14 cellular contexts compared by ENCODE assay signal in genomic region chr6:10269814-10270472, GRCh38.
DNase-seq lines count a peak whose midpoint lies in the region; ATAC-seq, FAIRE-seq and TF ChIP-seq lines count a peak whose summit lies in the region.
"Had no signal": no experiment of that assay in that cellular context is flagged by ENCODE, and none has a peak within 500 bp of the region (broad histone marks: within the 10 kb centered on the region; RNA-seq: fewer than 3 reads in every experiment).

No MANE protein-coding gene starts in this region.

- ATAC-seq in GM21528 (IDR thresholded peaks at IDR 0.05; ENCODE audit: low FRiP score, unreplicated experiment) (peak; percentile 64), HG03457 (IDR thresholded peaks at IDR 0.05; ENCODE audit: unreplicated experiment) (no peak), HG03460 (IDR thresholded peaks at IDR 0.05; ENCODE audit: unreplicated experiment) (no peak)
- ATAC-seq in activated CD4-positive, alpha-beta T cell treated with anti-CD3 and anti-CD28 coated beads for 36 hours: no peak

- DNase-seq in GM12865 (ENCODE audit: low read depth): peak; percentile 24
- peak; percentile 12 for DNase-seq in HTR-8/SVneo (ENCODE audit: insufficient read length, low spot score)
- DNase-seq in epithelial cell of esophagus (ENCODE audit: low read depth): peak; percentile 47
- no peak for DNase-seq in activated CD4-positive, alpha-beta T cell treated with anti-CD3 and anti-CD28 coated beads for 36 hours
- DNase-seq in C1 segment of cervical spinal cord (lab: John Stamatoyannopoulos, UW): no peak
- DNase-seq: anterior cingulate cortex had no signal

- H3K9me3 Mint-ChIP-seq in activated CD4-positive, alpha-beta T cell treated with anti-CD3 and anti-CD28 coated beads for 36 hours (ENCODE audit: low read depth): no peaks in the 10 kb centered on the region

- H3K4me1 Mint-ChIP-seq in activated CD4-positive, alpha-beta T cell treated with anti-CD3 and anti-CD28 coated beads for 36 hours: no peaks in the 10 kb centered on the region
- H3K4me1 Mint-ChIP-seq: B cell had no signal

- POLR2A ChIA-PET in activated CD4-positive, alpha-beta T cell treated with anti-CD3 and anti-CD28 coated beads for 36 hours (lab: Charles Lee): no interaction called here

- no peak for FAIRE-seq in HTR-8/SVneo (lab: Jason Lieb, UNC)
- FAIRE-seq: endometrium, G401.6 had no signal

- no peak overlapping the region for H3K27ac Mint-ChIP-seq in activated CD4-positive, alpha-beta T cell treated with anti-CD3 and anti-CD28 coated beads for 36 hours
- H3K27ac Mint-ChIP-seq: B cell had no signal

- no peaks in the 10 kb centered on the region for H3K36me3 Mint-ChIP-seq in activated CD4-positive, alpha-beta T cell treated with anti-CD3 and anti-CD28 coated beads for 36 hours (ENCODE audit: low read depth)

- CTCF ChIA-PET in activated CD4-positive, alpha-beta T cell treated with anti-CD3 and anti-CD28 coated beads for 36 hours (lab: Charles Lee): interaction anchor here (0.9 kb wide), 1 partner anchor 13 kb away, joined by 3 read pairs; no protein-coding TSS in a partner anchor

- peaks cover 23% of the 10 kb centered on the region for H3K27me3 Mint-ChIP-seq in activated CD4-positive, alpha-beta T cell treated with anti-CD3 and anti-CD28 coated beads for 36 hours

- intact Hi-C loops in activated CD4-positive, alpha-beta T cell treated with anti-CD3 and anti-CD28 coated beads for 36 hours (cut with DNase I, micrococcal nuclease): no loop called here

- H3K4me3 ChIP-seq in GM12865 (ENCODE audit: low read depth, low read length): no peak overlapping the region
- H3K4me3 ChIP-seq in epithelial cell of esophagus (ENCODE audit: low read length): no peak overlapping the region
- H3K4me3 ChIP-seq: right atrium auricular region, thoracic aorta had no signal

- no peak overlapping the region for H3K4me3 Mint-ChIP-seq in activated CD4-positive, alpha-beta T cell treated with anti-CD3 and anti-CD28 coated beads for 36 hours
- H3K4me3 Mint-ChIP-seq: B cell had no signal

- TF ChIP-seq CTCF in GM12865 (IDR thresholded peaks at IDR 0.05; ENCODE audit: insufficient read depth, low read depth, low read length, missing control alignments): no peak
- TF ChIP-seq CTCF in epithelial cell of esophagus (IDR thresholded peaks at IDR 0.05; ENCODE audit: insufficient read depth, low read depth, low read length, missing control alignments): no peak

Comparison
In these comparisons a context has a peak if more than half of its experiments do, and no peak if none do; other contexts are left out.
1. DNase-seq: peak in GM12865 (single experiment), HTR-8/SVneo (single experiment) and epithelial cell of esophagus (single experiment); none in activated CD4-positive, alpha-beta T cell treated with anti-CD3 and anti-CD28 coated beads for 36 hours (single experiment) and C1 segment of cervical spinal cord (0 of 14).